In genomic region chr21:43893536-43894205, GRCh38 we compare ENCODE assay signal across 8 cellular contexts. TPM values are rescaled to one million over a fixed set of nuclear protein-coding genes. Genes with fewer than 3 reads are reported as not detected.
DNase-seq lines count a peak whose midpoint lies in the region; ATAC-seq and TF ChIP-seq lines count a peak whose summit lies in the region.

No MANE protein-coding gene starts in this region.

- H3K4me1 Mint-ChIP-seq in activated CD4-positive, alpha-beta memory T cell treated with anti-CD3 and anti-CD28 coated beads for 36 hours (ENCODE audit: low read depth): peaks cover 50% of the 10 kb centered on the region

- POLR2A ChIA-PET in activated CD4-positive, alpha-beta memory T cell treated with anti-CD3 and anti-CD28 coated beads for 36 hours (lab: Charles Lee): interaction anchor here (1.1 to 2.3 kb wide), 6 partner anchors 9 to 39 kb away, joined by 3 to 9 read pairs (median 5); no protein-coding TSS in a partner anchor

- peak; percentile 50 for DNase-seq in CMK (ENCODE audit: low read depth)
- DNase-seq in activated CD4-positive, alpha-beta memory T cell treated with anti-CD3 and anti-CD28 coated beads for 36 hours: peak; percentile 73
- DNase-seq in lung microvascular endothelial cell (ENCODE audit: low read depth in 2 of 2): peak; percentile 85 to 94
- no peak for DNase-seq in central memory CD4-positive, alpha-beta T cell

- peak overlapping the region; percentile 71 for H3K27ac Mint-ChIP-seq in activated CD4-positive, alpha-beta memory T cell treated with anti-CD3 and anti-CD28 coated beads for 36 hours

- H3K4me3 Mint-ChIP-seq in activated CD4-positive, alpha-beta memory T cell treated with anti-CD3 and anti-CD28 coated beads for 36 hours: peak overlapping the region; percentile 42

- intact Hi-C loops in activated CD4-positive, alpha-beta memory T cell treated with anti-CD3 and anti-CD28 coated beads for 36 hours (cut with micrococcal nuclease): loop anchor here (1.0 to 5.0 kb wide), 4 partner anchors 24 to 46 kb away; no protein-coding TSS in a partner anchor

- H3K9me3 Mint-ChIP-seq in activated CD4-positive, alpha-beta memory T cell treated with anti-CD3 and anti-CD28 coated beads for 36 hours: no peaks in the 10 kb centered on the region

- ATAC-seq in GM21447 (IDR thresholded peaks at IDR 0.05; ENCODE audit: unreplicated experiment) (peak; percentile 63), HG03432 (IDR thresholded peaks at IDR 0.05; ENCODE audit: unreplicated experiment) (no peak), SK-N-SH treated with all-trans-retinoic acid at 6 μM for 48 hours (no peak), HG03439 (IDR thresholded peaks at IDR 0.05; ENCODE audit: unreplicated experiment) (no peak)

- peaks cover 20% of the 10 kb centered on the region for H3K36me3 Mint-ChIP-seq in activated CD4-positive, alpha-beta memory T cell treated with anti-CD3 and anti-CD28 coated beads for 36 hours

- no peaks in the 10 kb centered on the region for H3K27me3 Mint-ChIP-seq in activated CD4-positive, alpha-beta memory T cell treated with anti-CD3 and anti-CD28 coated beads for 36 hours

- CTCF ChIA-PET in activated CD4-positive, alpha-beta memory T cell treated with anti-CD3 and anti-CD28 coated beads for 36 hours (lab: Charles Lee): interaction anchor here (0.8 to 2.9 kb wide), 7 partner anchors 9 to 83 kb away, joined by 3 to 10 read pairs (median 3); no protein-coding TSS in a partner anchor

TF ChIP-seq in SK-N-SH treated with all-trans-retinoic acid at 6 μM for 48 hours, 23 proteins besides CTCF, POLR2A, EP300 and RAD21:
- no peak for TF ChIP-seq ARNTL (CRISPR knock-in tag; IDR thresholded peaks at IDR 0.05; ENCODE audit: borderline replicate concordance, low read depth)
- no peak for TF ChIP-seq OSR1 (CRISPR knock-in tag; IDR thresholded peaks at IDR 0.05)
- no peak for TF ChIP-seq ZNF8 (CRISPR knock-in tag; IDR thresholded peaks at IDR 0.05)
- no peak for TF ChIP-seq BACH2 (CRISPR knock-in tag; IDR thresholded peaks at IDR 0.05; ENCODE audit: borderline replicate concordance)
- no peak for TF ChIP-seq ZFP3 (CRISPR knock-in tag; IDR thresholded peaks at IDR 0.05)
- no peak for TF ChIP-seq RARB (CRISPR knock-in tag; IDR thresholded peaks at IDR 0.05)
- no peak for TF ChIP-seq SNAI2 (CRISPR knock-in tag; IDR thresholded peaks at IDR 0.05)

RNA-seq across cellular contexts. Expression of gene AGPAT3, which starts 28.6 kb away (rescaled TPM):
- total RNA-seq in activated CD4-positive, alpha-beta memory T cell treated with anti-CD3 and anti-CD28 coated beads for 36 hours: 10 to 100 TPM; 71.4 to 82.4 TPM
- 27.0 and 39.7 TPM in 2 replicates for total RNA-seq in lung microvascular endothelial cell
